ENCODE assay signal across 27 cellular contexts in genomic region chr3:119073258-119074001, GRCh38. TPM values are rescaled to one million over a fixed set of nuclear protein-coding genes. Genes with fewer than 3 reads are reported as not detected.
"Had no signal": no experiment of that assay in that cellular context is flagged by ENCODE, and none has a peak within 500 bp of the region (broad histone marks: within the 10 kb centered on the region; RNA-seq: fewer than 3 reads in every experiment).

No MANE protein-coding gene starts in this region.

- H3K27ac ChIP-seq: coronary artery, esophagus muscularis mucosa, foreskin keratinocyte, heart right ventricle, left ventricle myocardium inferior, lower lobe of right lung, neutrophil, parathyroid adenoma, skin epidermis, stomach, thyroid gland had no signal

- ATAC-seq: foreskin keratinocyte; heart right ventricle; left colon; naive thymus-derived CD8-positive, alpha-beta T cell; stimulated activated naive B cell treated with anti-CD40 and anti-IgM and Interleukin-4, amounts not matched to agents 10 μg/mL and 1 μg/mL and 100 μg/mL, for 72 hours had no signal

- DNase-seq: dermis blood vessel endothelial cell; effector memory CD4-positive, alpha-beta T cell; foreskin keratinocyte; glutamatergic neuron; heart right ventricle; hippocampal formation; kidney glomerular epithelial cell; left colon; left ventricle myocardium inferior; lower lobe of right lung; naive thymus-derived CD8-positive, alpha-beta T cell; stimulated activated CD4-positive, alpha-beta T cell treated with anti-CD3 and anti-CD28 coated beads, Interleukin-15, amount 100 ng/mL, for 24 hours; stimulated activated CD4-positive, alpha-beta T cell treated with anti-CD3 and anti-CD28 coated beads, Interleukin-2, amount 100 ng/mL, for 48 hours; stimulated activated naive B cell treated with anti-CD40 and anti-IgM and Interleukin-4, amounts not matched to agents 10 μg/mL and 1 μg/mL and 100 μg/mL, for 72 hours; stomach; thyroid gland had no signal

- H3K36me3 ChIP-seq: esophagus muscularis mucosa, heart right ventricle, left ventricle myocardium inferior, lower lobe of right lung, neutrophil, stomach, thyroid gland had no signal

- H3K4me1 Mint-ChIP-seq: central memory CD8-positive, alpha-beta T cell; naive thymus-derived CD8-positive, alpha-beta T cell; stimulated activated naive B cell treated with anti-CD40 and anti-IgM and Interleukin-4, amounts not matched to agents 10 μg/mL and 1 μg/mL and 100 μg/mL, for 72 hours had no signal

- H3K27me3 ChIP-seq: esophagus muscularis mucosa, foreskin keratinocyte, heart right ventricle, neutrophil, stomach, thyroid gland had no signal

- H3K27me3 Mint-ChIP-seq: progenitor cell of endocrine pancreas, type B pancreatic cell had no signal

- H3K4me1 ChIP-seq: esophagus muscularis mucosa, foreskin keratinocyte, heart right ventricle, left ventricle myocardium inferior, lower lobe of right lung, parathyroid adenoma, stomach, thyroid gland had no signal

- H3K36me3 Mint-ChIP-seq: stimulated activated naive B cell treated with anti-CD40 and anti-IgM and Interleukin-4, amounts not matched to agents 10 μg/mL and 1 μg/mL and 100 μg/mL, for 72 hours; type B pancreatic cell had no signal

- H3K9me3 Mint-ChIP-seq: central memory CD8-positive, alpha-beta T cell had no signal

- H3K27ac Mint-ChIP-seq: naive thymus-derived CD8-positive, alpha-beta T cell; progenitor cell of endocrine pancreas; stimulated activated naive B cell treated with anti-CD40 and anti-IgM and Interleukin-4, amounts not matched to agents 10 μg/mL and 1 μg/mL and 100 μg/mL, for 72 hours; type B pancreatic cell had no signal

- H3K9me3 ChIP-seq: esophagus muscularis mucosa, lower lobe of right lung, neutrophil, thyroid gland had no signal

- H3K4me3 Mint-ChIP-seq: central memory CD8-positive, alpha-beta T cell; naive thymus-derived CD8-positive, alpha-beta T cell; stimulated activated naive B cell treated with anti-CD40 and anti-IgM and Interleukin-4, amounts not matched to agents 10 μg/mL and 1 μg/mL and 100 μg/mL, for 72 hours; type B pancreatic cell had no signal

- H3K4me3 ChIP-seq: coronary artery, esophagus muscularis mucosa, heart right ventricle, left ventricle myocardium inferior, lower lobe of right lung, skin epidermis, stomach, thyroid gland had no signal

RNA-seq across cellular contexts. Expression of gene IGSF11, which starts 38.8 kb away (rescaled TPM):
- total RNA-seq: dermis blood vessel endothelial cell, endothelial cell of umbilical vein, epithelial cell of proximal tubule, foreskin keratinocyte, mesenteric fat pad had no signal
